Comparison of ENCODE assay signal across 10 cellular contexts in genomic region chr10:88865281-88865876, GRCh38. TPM values are rescaled to one million over a fixed set of nuclear protein-coding genes. Genes with fewer than 3 reads are reported as not detected.
DNase-seq lines count a peak whose midpoint lies in the region; TF ChIP-seq lines count a peak whose summit lies in the region.
"Had no signal": no experiment of that assay in that cellular context is flagged by ENCODE, and none has a peak within 500 bp of the region (broad histone marks: within the 10 kb centered on the region; RNA-seq: fewer than 3 reads in every experiment).

No MANE protein-coding gene starts in this region.

- TF ChIP-seq CTCF in thyroid gland (IDR thresholded peaks at IDR 0.05) (no peak), GM13976 (IDR thresholded peaks at IDR 0.05; ENCODE audit: borderline replicate concordance, control extremely low read depth, extremely low read depth, insufficient read depth, missing control alignments) (no peak)

- no peak for TF ChIP-seq POLR2A in thyroid gland (IDR thresholded peaks at IDR 0.05)

- in situ Hi-C loops in GM13976 (cut with MboI; ENCODE audit: low sequenced_read_pairs, unreplicated experiment): no loop called here

- intact Hi-C loops in thyroid gland (cut with DNase I): no loop called here

- WGBS in thyroid gland, 2 donors: 84 to 88% methylated on average over 4 of the region's 4 CpGs

- H3K4me1 ChIP-seq in thyroid gland: no peaks in the 10 kb centered on the region

- H3K36me3 ChIP-seq in thyroid gland: no peaks in the 10 kb centered on the region
- H3K36me3 ChIP-seq: ovary had no signal

- no peaks in the 10 kb centered on the region for H3K9me3 ChIP-seq in thyroid gland
- H3K9me3 ChIP-seq: ovary had no signal

- no peak overlapping the region for H3K27ac ChIP-seq in thyroid gland
- H3K27ac ChIP-seq: ovary had no signal

- DNase-seq in CD1c-positive myeloid dendritic cell (ENCODE audit: extremely low spot score) (peak; percentile 56), HT-29 (ENCODE audit: low spot score) (peak; percentile 76), SW480 (ENCODE audit: low spot score) (peak; percentile 25), medulla oblongata (ENCODE audit: extremely low spot score) (peak; percentile 54), thyroid gland (no peak), NCI-H1092 (lab: John Stamatoyannopoulos, UW) (no peak), D341Med (ENCODE audit: low spot score) (no peak), GM13976 (ENCODE audit: low spot score) (no peak)
- DNase-seq: cerebellar nuclear complex, ovary had no signal

- no peak overlapping the region for H3K4me3 ChIP-seq in thyroid gland (replicated peaks in 1 of 3)
- H3K4me3 ChIP-seq: ovary had no signal

- H3K27me3 ChIP-seq in thyroid gland: no peaks in the 10 kb centered on the region
- H3K27me3 ChIP-seq: ovary had no signal

RNA-seq across cellular contexts. Expression of gene ANKRD22, which starts 13.7 kb away (rescaled TPM):
- 6.2 and 7.2 TPM in 2 replicates for total RNA-seq in HT-29 (2014; rRNA removed; shearing (Covaris generic))
- not detected for total RNA-seq in thyroid gland

RNA-seq across cellular contexts. Expression of gene STAMBPL1, which starts 14.7 kb away (rescaled TPM):
- 61.2 and 79.2 TPM in 2 replicates for total RNA-seq in HT-29 (2014; rRNA removed; shearing (Covaris generic))
- 1 to 10 TPM in 3 of 4 donors, under 1 TPM in 1; 0.63 to 6.2 (median 5.7) TPM for total RNA-seq in thyroid gland

Comparison
In these comparisons a context has a peak if more than half of its experiments do, and no peak if none do; other contexts are left out.
1. DNase-seq: peak in CD1c-positive myeloid dendritic cell (single experiment), HT-29 (single experiment), SW480 (single experiment) and medulla oblongata (single experiment); none in thyroid gland (0 of 2), NCI-H1092 (single experiment), D341Med (single experiment) and GM13976 (single experiment).